In the genomic region with DNA sequence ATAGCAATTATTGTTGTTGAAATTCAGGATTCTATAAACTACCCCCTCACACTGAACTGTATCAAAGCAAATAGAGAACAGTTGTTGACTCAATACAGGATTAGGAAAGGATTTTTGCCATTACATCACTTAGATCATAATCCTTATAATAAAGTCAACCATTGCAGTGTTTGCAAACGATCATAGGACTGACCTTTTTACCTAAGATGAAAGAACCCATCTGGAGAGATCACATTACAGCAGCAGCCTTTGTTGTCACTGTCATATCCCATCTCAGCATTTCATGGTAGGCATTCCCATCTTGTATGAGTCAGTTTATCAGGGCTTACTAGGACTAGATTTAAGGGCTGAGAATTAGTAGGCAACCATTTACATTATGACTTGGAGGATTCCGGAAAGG, we compare ENCODE assay signal across 1 cellular context.
TF ChIP-seq lines count a peak whose summit lies in the region.

No MANE protein-coding gene starts in this region.

TF ChIP-seq in HEK293, 187 proteins besides CTCF, POLR2A, EP300 and RAD21 (continued from another document and continues in another):
- TF ChIP-seq, protein P1, sequence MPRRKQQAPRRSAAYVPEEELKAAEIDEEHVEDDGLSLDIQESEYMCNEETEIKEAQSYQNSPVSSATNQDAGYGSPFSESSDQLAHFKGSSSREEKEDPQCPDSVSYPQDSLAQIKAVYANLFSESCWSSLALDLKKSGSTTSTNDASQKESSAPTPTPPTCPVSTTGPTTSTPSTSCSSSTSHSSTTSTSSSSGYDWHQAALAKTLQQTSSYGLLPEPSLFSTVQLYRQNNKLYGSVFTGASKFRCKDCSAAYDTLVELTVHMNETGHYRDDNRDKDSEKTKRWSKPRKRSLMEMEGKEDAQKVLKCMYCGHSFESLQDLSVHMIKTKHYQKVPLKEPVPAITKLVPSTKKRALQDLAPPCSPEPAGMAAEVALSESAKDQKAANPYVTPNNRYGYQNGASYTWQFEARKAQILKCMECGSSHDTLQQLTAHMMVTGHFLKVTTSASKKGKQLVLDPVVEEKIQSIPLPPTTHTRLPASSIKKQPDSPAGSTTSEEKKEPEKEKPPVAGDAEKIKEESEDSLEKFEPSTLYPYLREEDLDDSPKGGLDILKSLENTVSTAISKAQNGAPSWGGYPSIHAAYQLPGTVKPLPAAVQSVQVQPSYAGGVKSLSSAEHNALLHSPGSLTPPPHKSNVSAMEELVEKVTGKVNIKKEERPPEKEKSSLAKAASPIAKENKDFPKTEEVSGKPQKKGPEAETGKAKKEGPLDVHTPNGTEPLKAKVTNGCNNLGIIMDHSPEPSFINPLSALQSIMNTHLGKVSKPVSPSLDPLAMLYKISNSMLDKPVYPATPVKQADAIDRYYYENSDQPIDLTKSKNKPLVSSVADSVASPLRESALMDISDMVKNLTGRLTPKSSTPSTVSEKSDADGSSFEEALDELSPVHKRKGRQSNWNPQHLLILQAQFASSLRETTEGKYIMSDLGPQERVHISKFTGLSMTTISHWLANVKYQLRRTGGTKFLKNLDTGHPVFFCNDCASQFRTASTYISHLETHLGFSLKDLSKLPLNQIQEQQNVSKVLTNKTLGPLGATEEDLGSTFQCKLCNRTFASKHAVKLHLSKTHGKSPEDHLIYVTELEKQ (tag by site-specific recombination; IDR thresholded peaks at IDR 0.05; ENCODE audit: borderline replicate concordance): peak; percentile 66; the same call in 1 of the 2 replicates
- no peak for TF ChIP-seq ZNF133 (tag by site-specific recombination; IDR thresholded peaks at IDR 0.05)
- no peak for TF ChIP-seq ZNF16 (tag by site-specific recombination; IDR thresholded peaks at IDR 0.05; ENCODE audit: low read depth)
- TF ChIP-seq, protein P2, sequence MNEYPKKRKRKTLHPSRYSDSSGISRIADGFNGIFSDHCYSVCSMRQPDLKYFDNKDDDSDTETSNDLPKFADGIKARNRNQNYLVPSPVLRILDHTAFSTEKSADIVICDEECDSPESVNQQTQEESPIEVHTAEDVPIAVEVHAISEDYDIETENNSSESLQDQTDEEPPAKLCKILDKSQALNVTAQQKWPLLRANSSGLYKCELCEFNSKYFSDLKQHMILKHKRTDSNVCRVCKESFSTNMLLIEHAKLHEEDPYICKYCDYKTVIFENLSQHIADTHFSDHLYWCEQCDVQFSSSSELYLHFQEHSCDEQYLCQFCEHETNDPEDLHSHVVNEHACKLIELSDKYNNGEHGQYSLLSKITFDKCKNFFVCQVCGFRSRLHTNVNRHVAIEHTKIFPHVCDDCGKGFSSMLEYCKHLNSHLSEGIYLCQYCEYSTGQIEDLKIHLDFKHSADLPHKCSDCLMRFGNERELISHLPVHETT (tag by site-specific recombination; IDR thresholded peaks at IDR 0.05): peak; percentile 37; the same call in 1 of the 2 replicates
- TF ChIP-seq ZNF24 (tag by site-specific recombination; IDR thresholded peaks at IDR 0.05): no peak
- TF ChIP-seq ZNF76 (tag by site-specific recombination; IDR thresholded peaks at IDR 0.05; ENCODE audit: borderline replicate concordance, low read depth): no peak
- TF ChIP-seq, protein P3, sequence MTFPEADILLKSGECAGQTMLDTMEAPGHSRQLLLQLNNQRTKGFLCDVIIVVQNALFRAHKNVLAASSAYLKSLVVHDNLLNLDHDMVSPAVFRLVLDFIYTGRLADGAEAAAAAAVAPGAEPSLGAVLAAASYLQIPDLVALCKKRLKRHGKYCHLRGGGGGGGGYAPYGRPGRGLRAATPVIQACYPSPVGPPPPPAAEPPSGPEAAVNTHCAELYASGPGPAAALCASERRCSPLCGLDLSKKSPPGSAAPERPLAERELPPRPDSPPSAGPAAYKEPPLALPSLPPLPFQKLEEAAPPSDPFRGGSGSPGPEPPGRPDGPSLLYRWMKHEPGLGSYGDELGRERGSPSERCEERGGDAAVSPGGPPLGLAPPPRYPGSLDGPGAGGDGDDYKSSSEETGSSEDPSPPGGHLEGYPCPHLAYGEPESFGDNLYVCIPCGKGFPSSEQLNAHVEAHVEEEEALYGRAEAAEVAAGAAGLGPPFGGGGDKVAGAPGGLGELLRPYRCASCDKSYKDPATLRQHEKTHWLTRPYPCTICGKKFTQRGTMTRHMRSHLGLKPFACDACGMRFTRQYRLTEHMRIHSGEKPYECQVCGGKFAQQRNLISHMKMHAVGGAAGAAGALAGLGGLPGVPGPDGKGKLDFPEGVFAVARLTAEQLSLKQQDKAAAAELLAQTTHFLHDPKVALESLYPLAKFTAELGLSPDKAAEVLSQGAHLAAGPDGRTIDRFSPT (tag by site-specific recombination; IDR thresholded peaks at IDR 0.05): no peak
- no peak for TF ChIP-seq ZNF701 (tag by site-specific recombination; IDR thresholded peaks at IDR 0.05)
- no peak for TF ChIP-seq ZNF169 (tag by site-specific recombination; IDR thresholded peaks at IDR 0.05)
- TF ChIP-seq ZNF843 (tag by site-specific recombination; IDR thresholded peaks at IDR 0.05): peak; percentile 69
- TF ChIP-seq, protein P4, sequence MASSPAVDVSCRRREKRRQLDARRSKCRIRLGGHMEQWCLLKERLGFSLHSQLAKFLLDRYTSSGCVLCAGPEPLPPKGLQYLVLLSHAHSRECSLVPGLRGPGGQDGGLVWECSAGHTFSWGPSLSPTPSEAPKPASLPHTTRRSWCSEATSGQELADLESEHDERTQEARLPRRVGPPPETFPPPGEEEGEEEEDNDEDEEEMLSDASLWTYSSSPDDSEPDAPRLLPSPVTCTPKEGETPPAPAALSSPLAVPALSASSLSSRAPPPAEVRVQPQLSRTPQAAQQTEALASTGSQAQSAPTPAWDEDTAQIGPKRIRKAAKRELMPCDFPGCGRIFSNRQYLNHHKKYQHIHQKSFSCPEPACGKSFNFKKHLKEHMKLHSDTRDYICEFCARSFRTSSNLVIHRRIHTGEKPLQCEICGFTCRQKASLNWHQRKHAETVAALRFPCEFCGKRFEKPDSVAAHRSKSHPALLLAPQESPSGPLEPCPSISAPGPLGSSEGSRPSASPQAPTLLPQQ (tag by site-specific recombination; IDR thresholded peaks at IDR 0.05): 0 out of 2 replicates have a peak, but pooled peaks have one; percentile 17
- peak; percentile 39; the same call in 1 of the 2 replicates for TF ChIP-seq TRIM28 (IDR thresholded peaks at IDR 0.05; ENCODE audit: borderline replicate concordance, low read length)
- peak; percentile 16; the same call in 1 of the 2 replicates for TF ChIP-seq GLIS1 (tag by site-specific recombination; IDR thresholded peaks at IDR 0.05)
- TF ChIP-seq, protein P5, sequence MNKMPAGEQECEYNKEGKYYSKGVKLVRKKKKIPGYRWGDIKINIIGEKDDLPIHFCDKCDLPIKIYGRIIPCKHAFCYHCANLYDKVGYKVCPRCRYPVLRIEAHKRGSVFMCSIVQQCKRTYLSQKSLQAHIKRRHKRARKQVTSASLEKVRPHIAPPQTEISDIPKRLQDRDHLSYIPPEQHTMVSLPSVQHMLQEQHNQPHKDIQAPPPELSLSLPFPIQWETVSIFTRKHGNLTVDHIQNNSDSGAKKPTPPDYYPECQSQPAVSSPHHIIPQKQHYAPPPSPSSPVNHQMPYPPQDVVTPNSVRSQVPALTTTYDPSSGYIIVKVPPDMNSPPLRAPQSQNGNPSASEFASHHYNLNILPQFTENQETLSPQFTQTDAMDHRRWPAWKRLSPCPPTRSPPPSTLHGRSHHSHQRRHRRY (tag by site-specific recombination; IDR thresholded peaks at IDR 0.05): no peak
- TF ChIP-seq TCF7L2 (IDR thresholded peaks at IDR 0.05; ENCODE audit: borderline replicate concordance, low read depth, low read length): peak; percentile 53; the same call in 1 of the 2 replicates
- TF ChIP-seq ZNF184 (tag by site-specific recombination; IDR thresholded peaks at IDR 0.05): no peak
- TF ChIP-seq SETDB1 (IDR thresholded peaks at IDR 0.05; ENCODE audit: insufficient read length, low read length): peak; percentile 23
- TF ChIP-seq, protein P6, sequence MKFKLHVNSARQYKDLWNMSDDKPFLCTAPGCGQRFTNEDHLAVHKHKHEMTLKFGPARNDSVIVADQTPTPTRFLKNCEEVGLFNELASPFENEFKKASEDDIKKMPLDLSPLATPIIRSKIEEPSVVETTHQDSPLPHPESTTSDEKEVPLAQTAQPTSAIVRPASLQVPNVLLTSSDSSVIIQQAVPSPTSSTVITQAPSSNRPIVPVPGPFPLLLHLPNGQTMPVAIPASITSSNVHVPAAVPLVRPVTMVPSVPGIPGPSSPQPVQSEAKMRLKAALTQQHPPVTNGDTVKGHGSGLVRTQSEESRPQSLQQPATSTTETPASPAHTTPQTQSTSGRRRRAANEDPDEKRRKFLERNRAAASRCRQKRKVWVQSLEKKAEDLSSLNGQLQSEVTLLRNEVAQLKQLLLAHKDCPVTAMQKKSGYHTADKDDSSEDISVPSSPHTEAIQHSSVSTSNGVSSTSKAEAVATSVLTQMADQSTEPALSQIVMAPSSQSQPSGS (tag by site-specific recombination; IDR thresholded peaks at IDR 0.05; ENCODE audit: low read depth): peak; percentile 46; the same call in 1 of the 2 replicates
- peak; percentile 95 for TF ChIP-seq BCL11A (tag by site-specific recombination; IDR thresholded peaks at IDR 0.05; ENCODE audit: low read depth)
- no peak for TF ChIP-seq ZNF544 (tag by site-specific recombination; IDR thresholded peaks at IDR 0.05)
- TF ChIP-seq FEZF1 (tag by site-specific recombination; IDR thresholded peaks at IDR 0.05): peak; percentile 41; the same call in 1 of the 2 replicates
- TF ChIP-seq ZNF324 (tag by site-specific recombination; IDR thresholded peaks at IDR 0.05): no peak
- TF ChIP-seq ZEB2 (tag by site-specific recombination; IDR thresholded peaks at IDR 0.05): 0 out of 2 replicates have a peak, but pooled peaks have one; percentile 35
- TF ChIP-seq, protein P7, sequence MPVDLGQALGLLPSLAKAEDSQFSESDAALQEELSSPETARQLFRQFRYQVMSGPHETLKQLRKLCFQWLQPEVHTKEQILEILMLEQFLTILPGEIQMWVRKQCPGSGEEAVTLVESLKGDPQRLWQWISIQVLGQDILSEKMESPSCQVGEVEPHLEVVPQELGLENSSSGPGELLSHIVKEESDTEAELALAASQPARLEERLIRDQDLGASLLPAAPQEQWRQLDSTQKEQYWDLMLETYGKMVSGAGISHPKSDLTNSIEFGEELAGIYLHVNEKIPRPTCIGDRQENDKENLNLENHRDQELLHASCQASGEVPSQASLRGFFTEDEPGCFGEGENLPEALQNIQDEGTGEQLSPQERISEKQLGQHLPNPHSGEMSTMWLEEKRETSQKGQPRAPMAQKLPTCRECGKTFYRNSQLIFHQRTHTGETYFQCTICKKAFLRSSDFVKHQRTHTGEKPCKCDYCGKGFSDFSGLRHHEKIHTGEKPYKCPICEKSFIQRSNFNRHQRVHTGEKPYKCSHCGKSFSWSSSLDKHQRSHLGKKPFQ (tag by site-specific recombination; IDR thresholded peaks at IDR 0.05): 0 out of 2 replicates have a peak, but pooled peaks have one; percentile 30
- TF ChIP-seq, protein P8, sequence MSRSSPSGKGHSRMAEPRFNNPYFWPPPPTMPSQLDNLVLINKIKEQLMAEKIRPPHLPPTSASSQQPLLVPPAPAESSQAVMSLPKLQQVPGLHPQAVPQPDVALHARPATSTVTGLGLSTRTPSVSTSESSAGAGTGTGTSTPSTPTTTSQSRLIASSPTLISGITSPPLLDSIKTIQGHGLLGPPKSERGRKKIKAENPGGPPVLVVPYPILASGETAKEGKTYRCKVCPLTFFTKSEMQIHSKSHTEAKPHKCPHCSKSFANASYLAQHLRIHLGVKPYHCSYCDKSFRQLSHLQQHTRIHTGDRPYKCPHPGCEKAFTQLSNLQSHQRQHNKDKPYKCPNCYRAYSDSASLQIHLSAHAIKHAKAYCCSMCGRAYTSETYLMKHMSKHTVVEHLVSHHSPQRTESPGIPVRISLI (tag by site-specific recombination; IDR thresholded peaks at IDR 0.05): 0 out of 2 replicates have a peak, but pooled peaks have one; percentile 11
- TF ChIP-seq, protein P9, sequence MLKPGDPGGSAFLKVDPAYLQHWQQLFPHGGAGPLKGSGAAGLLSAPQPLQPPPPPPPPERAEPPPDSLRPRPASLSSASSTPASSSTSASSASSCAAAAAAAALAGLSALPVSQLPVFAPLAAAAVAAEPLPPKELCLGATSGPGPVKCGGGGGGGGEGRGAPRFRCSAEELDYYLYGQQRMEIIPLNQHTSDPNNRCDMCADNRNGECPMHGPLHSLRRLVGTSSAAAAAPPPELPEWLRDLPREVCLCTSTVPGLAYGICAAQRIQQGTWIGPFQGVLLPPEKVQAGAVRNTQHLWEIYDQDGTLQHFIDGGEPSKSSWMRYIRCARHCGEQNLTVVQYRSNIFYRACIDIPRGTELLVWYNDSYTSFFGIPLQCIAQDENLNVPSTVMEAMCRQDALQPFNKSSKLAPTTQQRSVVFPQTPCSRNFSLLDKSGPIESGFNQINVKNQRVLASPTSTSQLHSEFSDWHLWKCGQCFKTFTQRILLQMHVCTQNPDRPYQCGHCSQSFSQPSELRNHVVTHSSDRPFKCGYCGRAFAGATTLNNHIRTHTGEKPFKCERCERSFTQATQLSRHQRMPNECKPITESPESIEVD (tag by site-specific recombination; IDR thresholded peaks at IDR 0.05): peak; percentile 78
- TF ChIP-seq OVOL3 (tag by site-specific recombination; IDR thresholded peaks at IDR 0.05): peak; percentile 53; the same call in 1 of the 2 replicates
- TF ChIP-seq, protein P10, sequence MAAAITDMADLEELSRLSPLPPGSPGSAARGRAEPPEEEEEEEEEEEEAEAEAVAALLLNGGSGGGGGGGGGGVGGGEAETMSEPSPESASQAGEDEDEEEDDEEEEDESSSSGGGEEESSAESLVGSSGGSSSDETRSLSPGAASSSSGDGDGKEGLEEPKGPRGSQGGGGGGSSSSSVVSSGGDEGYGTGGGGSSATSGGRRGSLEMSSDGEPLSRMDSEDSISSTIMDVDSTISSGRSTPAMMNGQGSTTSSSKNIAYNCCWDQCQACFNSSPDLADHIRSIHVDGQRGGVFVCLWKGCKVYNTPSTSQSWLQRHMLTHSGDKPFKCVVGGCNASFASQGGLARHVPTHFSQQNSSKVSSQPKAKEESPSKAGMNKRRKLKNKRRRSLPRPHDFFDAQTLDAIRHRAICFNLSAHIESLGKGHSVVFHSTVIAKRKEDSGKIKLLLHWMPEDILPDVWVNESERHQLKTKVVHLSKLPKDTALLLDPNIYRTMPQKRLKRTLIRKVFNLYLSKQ (tag by site-specific recombination; IDR thresholded peaks at IDR 0.05; ENCODE audit: borderline replicate concordance): no peak
- no peak for TF ChIP-seq ZNF19 (tag by site-specific recombination; IDR thresholded peaks at IDR 0.05; ENCODE audit: low read depth)
- TF ChIP-seq GFI1B (tag by site-specific recombination; IDR thresholded peaks at IDR 0.05): peak; percentile 44; the same call in 1 of the 2 replicates
- TF ChIP-seq ZBTB17 (tag by site-specific recombination; IDR thresholded peaks at IDR 0.05): peak; percentile 66
- peak; percentile 42; the same call in 1 of the 2 replicates for TF ChIP-seq SP7 (tag by site-specific recombination; IDR thresholded peaks at IDR 0.05)
- no peak for TF ChIP-seq ZNF433 (tag by site-specific recombination; IDR thresholded peaks at IDR 0.05; ENCODE audit: low read depth)
- TF ChIP-seq, protein P11, sequence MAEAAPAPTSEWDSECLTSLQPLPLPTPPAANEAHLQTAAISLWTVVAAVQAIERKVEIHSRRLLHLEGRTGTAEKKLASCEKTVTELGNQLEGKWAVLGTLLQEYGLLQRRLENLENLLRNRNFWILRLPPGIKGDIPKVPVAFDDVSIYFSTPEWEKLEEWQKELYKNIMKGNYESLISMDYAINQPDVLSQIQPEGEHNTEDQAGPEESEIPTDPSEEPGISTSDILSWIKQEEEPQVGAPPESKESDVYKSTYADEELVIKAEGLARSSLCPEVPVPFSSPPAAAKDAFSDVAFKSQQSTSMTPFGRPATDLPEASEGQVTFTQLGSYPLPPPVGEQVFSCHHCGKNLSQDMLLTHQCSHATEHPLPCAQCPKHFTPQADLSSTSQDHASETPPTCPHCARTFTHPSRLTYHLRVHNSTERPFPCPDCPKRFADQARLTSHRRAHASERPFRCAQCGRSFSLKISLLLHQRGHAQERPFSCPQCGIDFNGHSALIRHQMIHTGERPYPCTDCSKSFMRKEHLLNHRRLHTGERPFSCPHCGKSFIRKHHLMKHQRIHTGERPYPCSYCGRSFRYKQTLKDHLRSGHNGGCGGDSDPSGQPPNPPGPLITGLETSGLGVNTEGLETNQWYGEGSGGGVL (tag by site-specific recombination; IDR thresholded peaks at IDR 0.05): peak; percentile 43
- TF ChIP-seq ZNF747 (tag by site-specific recombination; IDR thresholded peaks at IDR 0.05): no peak
- TF ChIP-seq ZNF37A (tag by site-specific recombination; IDR thresholded peaks at IDR 0.05): no peak
